21 cellular contexts compared by ENCODE assay signal in genomic region chr11:81574301-81574700, GRCh38.
"Had no signal": no experiment of that assay in that cellular context is flagged by ENCODE, and none has a peak within 500 bp of the region (broad histone marks: within the 10 kb centered on the region; RNA-seq: fewer than 3 reads in every experiment).

No MANE protein-coding gene starts in this region.

- H3K4me3 ChIP-seq: colonic mucosa, esophagus squamous epithelium, gastrocnemius medialis, heart right ventricle, left lung, lower lobe of right lung, mucosa of descending colon had no signal

- DNase-seq: colonic mucosa; cortex of kidney; effector CD8-positive, alpha-beta T cell; effector memory CD8-positive, alpha-beta T cell; endodermal cell; erythroblast; esophagus squamous epithelium; foreskin fibroblast; foreskin melanocyte; gastrocnemius medialis; glutamatergic neuron; head of caudate nucleus; heart right ventricle; hippocampal formation; left cardiac atrium; left lung; left ventricle myocardium superior; lower lobe of right lung; mesenchymal stem cell; mucosa of descending colon; naive B cell had no signal
